ENCODE assay signal across 8 cellular contexts in genomic region chr5:154860765-154861164, GRCh38. TPM values are rescaled to one million over a fixed set of nuclear protein-coding genes. Genes with fewer than 3 reads are reported as not detected.
DNase-seq lines count a peak whose midpoint lies in the region; ATAC-seq and TF ChIP-seq lines count a peak whose summit lies in the region.

No MANE protein-coding gene starts in this region.

- POLR2A ChIA-PET in OCI-LY7 (lab: Charles Lee) = interaction anchor here (1.5 kb wide), 1 partner anchor 16 kb away, joined by 5 read pairs; no protein-coding TSS in a partner anchor

- intact Hi-C loops in OCI-LY7 (cut with micrococcal nuclease; ENCODE audit: unreplicated experiment) (no loop called here), psoas muscle (cut with DNase I) (no loop called here)

- TF ChIP-seq CTCF in GM06990 (IDR thresholded peaks at IDR 0.05; ENCODE audit: insufficient read depth, low read length, poor library complexity, severe bottlenecking) (no peak), OCI-LY7 (conservative IDR thresholded peaks at IDR 0.05; ENCODE audit: low read length) (no peak), psoas muscle (IDR thresholded peaks at IDR 0.05) (no peak)

- peak overlapping the region; percentile 89 for H3K27ac ChIP-seq in OCI-LY7 (ENCODE audit: low read depth, low read length, poor library complexity, severe bottlenecking)
- H3K27ac ChIP-seq in effector memory CD4-positive, alpha-beta T cell (ENCODE audit: insufficient read depth, low read length, poor library complexity, severe bottlenecking) = peak overlapping the region; percentile 98
- H3K27ac ChIP-seq in psoas muscle = no peak overlapping the region

- H3K4me2 ChIP-seq in OCI-LY7 (ENCODE audit: low read length) = peak overlapping the region; percentile 95

- peaks cover 36% of the 10 kb centered on the region for H3K4me1 ChIP-seq in OCI-LY7 (ENCODE audit: insufficient read depth, low read length, poor library complexity, severe bottlenecking)
- H3K4me1 ChIP-seq in effector memory CD4-positive, alpha-beta T cell (ENCODE audit: control insufficient read depth, insufficient read depth, low read length, poor library complexity, severe bottlenecking) = peaks cover 22% of the 10 kb centered on the region
- peaks cover 35% of the 10 kb centered on the region for H3K4me1 ChIP-seq in psoas muscle

- no peak overlapping the region for H2AFZ ChIP-seq in OCI-LY7 (ENCODE audit: low read length)

- DNase-seq in GM06990 (ENCODE audit: extremely low read depth, insufficient read length) = no peak
- DNase-seq in OCI-LY7 (ENCODE audit: low spot score) = peak; percentile 5
- DNase-seq in effector memory CD4-positive, alpha-beta T cell = no peak
- DNase-seq in psoas muscle = no peak
- DNase-seq in NCI-H128 (lab: John Stamatoyannopoulos, UW; ENCODE audit: unreplicated experiment) = no peak
- no peak for DNase-seq in A172 (ENCODE audit: low spot score)
- no peak for DNase-seq in DMS53 treated with DMSO at 0.1 percent for 48 hours (lab: John Stamatoyannopoulos, UW; ENCODE audit: unreplicated experiment)

- no peaks in the 10 kb centered on the region for H3K9me2 ChIP-seq in OCI-LY7 (ENCODE audit: insufficient read depth, low read length)

- peaks cover 3% of the 10 kb centered on the region for H3K36me3 ChIP-seq in GM06990 (ENCODE audit: control insufficient read depth, insufficient read depth, low read length)
- peaks cover 61% of the 10 kb centered on the region for H3K36me3 ChIP-seq in OCI-LY7 (ENCODE audit: insufficient read depth, low read length)
- H3K36me3 ChIP-seq in effector memory CD4-positive, alpha-beta T cell (ENCODE audit: control insufficient read depth, insufficient read depth, low read length) = peaks cover 28% of the 10 kb centered on the region
- H3K36me3 ChIP-seq in psoas muscle (ENCODE audit: insufficient read depth in 1 of 2, low read depth in 1 of 2) = peaks cover 0 to 27% of the 10 kb centered on the region in 2 donors

- CTCF ChIA-PET in OCI-LY7 (lab: Charles Lee; ENCODE audit: unreplicated experiment) = no interaction called here

- peaks cover 71% of the 10 kb centered on the region for H3K79me2 ChIP-seq in OCI-LY7 (ENCODE audit: insufficient read depth, low read depth, low read length)

- H3K4me3 ChIP-seq in GM06990 (replicated peaks; ENCODE audit: low read depth, low read length) = peak overlapping the region; percentile 68
- H3K4me3 ChIP-seq in OCI-LY7 (ENCODE audit: low read depth, low read length, poor library complexity, severe bottlenecking) = peak overlapping the region; percentile 97
- H3K4me3 ChIP-seq in effector memory CD4-positive, alpha-beta T cell (ENCODE audit: insufficient read depth, low read depth, low read length, poor library complexity, severe bottlenecking) = peak overlapping the region; percentile 84
- H3K4me3 ChIP-seq in psoas muscle = peak overlapping the region; percentile 76

- 44 to 60% (median 44%) methylated on average over 4 of the region's 4 CpGs for WGBS in psoas muscle, 3 donors

- H3K9me3 ChIP-seq in OCI-LY7 (ENCODE audit: low read length) (no peaks in the 10 kb centered on the region; the same call in 1 of the 2 replicates), psoas muscle (no peaks in the 10 kb centered on the region)
- H3K9me3 ChIP-seq in effector memory CD4-positive, alpha-beta T cell (ENCODE audit: control insufficient read depth, low read length) = no peaks in the 10 kb centered on the region

- BruUV-seq in OCI-LY7 (replicated peaks; lab: Mats Ljungman, UMichigan) = no TSS peak

- H4K20me1 ChIP-seq in OCI-LY7 (ENCODE audit: insufficient read depth, low read length) = peaks cover 28% of the 10 kb centered on the region

- no peak for ATAC-seq in psoas muscle
- ATAC-seq in HG03457 (IDR thresholded peaks at IDR 0.05; ENCODE audit: unreplicated experiment) = no peak

- H3K27me3 ChIP-seq in GM06990 (replicated peaks; ENCODE audit: control insufficient read depth, insufficient read depth, low read length) (no peaks in the 10 kb centered on the region), psoas muscle (ENCODE audit: insufficient read depth in 3 of 3, low read length in 2 of 3) (no peaks in the 10 kb centered on the region)
- no peaks in the 10 kb centered on the region for H3K27me3 ChIP-seq in effector memory CD4-positive, alpha-beta T cell (replicated peaks; ENCODE audit: control insufficient read depth, insufficient read depth, low read length, poor library complexity, severe bottlenecking)

RNA-seq across cellular contexts. Expression of gene CNOT8, which starts 2.3 kb away (rescaled TPM):
- 52.4 and 53.6 TPM in 2 replicates for total RNA-seq in OCI-LY7 (2014; rRNA removed; shearing (Covaris generic))
- total RNA-seq in OCI-LY7 (2022) (79.4 and 85.3 TPM in 2 replicates), psoas muscle (10 to 100 TPM; 14.2 to 17.2 (median 16.2) TPM)
- 10 to 100 TPM; 14.3 to 33.9 (median 22.7) TPM for polyA plus RNA-seq in psoas muscle
- total RNA-seq in A172 (2014; rRNA removed; shearing (Covaris generic)) = 82.7 and 85.0 TPM in 2 replicates

RNA-seq across cellular contexts. Expression of gene FAXDC2, which starts 10.4 kb away (rescaled TPM):
- 0.13 TPM in 2 replicates for total RNA-seq in OCI-LY7 (2014; rRNA removed; shearing (Covaris generic))
- total RNA-seq in OCI-LY7 (2022) (0.10 and 0.28 TPM in 2 replicates), psoas muscle (10 to 100 TPM in 1 of 4 donors, 1 to 10 TPM in 3; 1.5 to 11.0 (median 2.5) TPM)
- 1 to 10 TPM; 2.8 to 4.6 (median 4.4) TPM for polyA plus RNA-seq in psoas muscle
- 1.8 and 3.5 TPM in 2 replicates for total RNA-seq in A172 (2014; rRNA removed; shearing (Covaris generic))
